In the genomic region with DNA sequence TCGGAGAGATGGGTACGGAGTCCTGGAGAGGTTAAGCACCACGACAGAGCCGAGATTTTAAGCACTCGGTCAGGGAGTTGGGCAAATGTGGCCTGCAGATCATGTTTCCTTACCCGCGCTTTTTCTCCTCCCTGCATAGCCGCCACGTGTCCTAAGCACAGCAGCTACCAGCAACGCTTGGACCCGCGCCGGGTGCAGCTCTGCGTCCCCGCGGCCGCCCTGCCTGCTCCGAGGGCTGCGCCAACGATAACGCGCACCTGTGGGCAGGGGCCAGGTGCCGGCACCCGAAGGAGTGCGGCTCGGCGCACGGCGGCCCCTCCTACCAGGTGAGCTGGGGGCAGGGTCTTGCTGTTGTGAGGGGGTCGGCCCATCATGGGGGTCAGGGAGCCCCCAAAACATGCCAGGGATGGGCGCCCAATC, we compare ENCODE assay signal across 9 cellular contexts. TPM values are rescaled to one million over a fixed set of nuclear protein-coding genes. Genes with fewer than 3 reads are reported as not detected.
DNase-seq lines count a peak whose midpoint lies in the region; ATAC-seq and TF ChIP-seq lines count a peak whose summit lies in the region.
"Had no signal": no experiment of that assay in that cellular context is flagged by ENCODE, and none has a peak within 500 bp of the region (broad histone marks: within the 10 kb centered on the region; RNA-seq: fewer than 3 reads in every experiment).

No MANE protein-coding gene starts in this region.

- no peak overlapping the region for H2AK5ac ChIP-seq in mesendoderm (ENCODE audit: low read length)

- no peak overlapping the region for H3K23ac ChIP-seq in mesendoderm (ENCODE audit: low read length)

- H4K20me1 ChIP-seq in mammary epithelial cell (ENCODE audit: insufficient read depth, low read length), result no peaks in the 10 kb centered on the region

- H3K18ac ChIP-seq in mesendoderm (ENCODE audit: low read length), result no peak overlapping the region

- no peak overlapping the region for H2BK5ac ChIP-seq in mesendoderm (ENCODE audit: low read length)

- peak overlapping the region; percentile 40 for H3K4ac ChIP-seq in mesendoderm (ENCODE audit: low read depth, low read length)

- in situ Hi-C loops in mammary epithelial cell (cut with MboI; ENCODE audit: low sequenced_read_pairs in 2 of 2), result no loop called here

- H2BK120ac ChIP-seq in mesendoderm (ENCODE audit: low read depth, low read length), result no peak overlapping the region

- no peak for TF ChIP-seq CTCF in mammary epithelial cell (conservative IDR thresholded peaks at IDR 0.05 in 1 of 2, IDR thresholded peaks at IDR 0.05 in 1 of 2; ENCODE audit: extremely low read depth in 1 of 2, insufficient read depth in 1 of 2, low read depth in 1 of 2, low read length in 2 of 2)

- peak; percentile 47 for DNase-seq in AG08396 (ENCODE audit: low spot score)
- no peak for DNase-seq in mammary epithelial cell
- DNase-seq in mesendoderm, result peak; percentile 79
- DNase-seq in SJCRH30, result no peak
- DNase-seq in NCI-H1436 treated with DMSO at 0.1 percent for 48 hours (lab: John Stamatoyannopoulos, UW), result no peak

- H3K27ac ChIP-seq in HUES6 (ENCODE audit: low read depth, low read length), result no peak overlapping the region
- H3K27ac ChIP-seq in mammary epithelial cell (ENCODE audit: insufficient read depth, low read depth, low read length), result no peak overlapping the region
- H3K27ac ChIP-seq in mesendoderm (ENCODE audit: low read depth, low read length), result no peak overlapping the region
- no peak overlapping the region for H3K27ac ChIP-seq in SJCRH30

- H3K36me3 ChIP-seq in HUES6 (ENCODE audit: control insufficient read depth, insufficient read depth, low read length), result no peaks in the 10 kb centered on the region
- no peaks in the 10 kb centered on the region for H3K36me3 ChIP-seq in mammary epithelial cell (ENCODE audit: insufficient read depth, low read length)
- H3K36me3 ChIP-seq in mesendoderm (ENCODE audit: control insufficient read depth, insufficient read depth, low read length), result no peaks in the 10 kb centered on the region
- H3K36me3 ChIP-seq in SJCRH30, result no peaks in the 10 kb centered on the region

- H3K27me3 ChIP-seq in HUES6 (ENCODE audit: control insufficient read depth, insufficient read depth, low read length) (no peaks in the 10 kb centered on the region), mammary epithelial cell (ENCODE audit: insufficient read depth, low read length) (no peaks in the 10 kb centered on the region), mesendoderm (ENCODE audit: insufficient read depth, low read length, poor library complexity) (no peaks in the 10 kb centered on the region), SJCRH30 (0 out of 2 replicates have a peak, but pooled peaks cover 2% of the 10 kb centered on the region)

- dilution Hi-C loops in mammary epithelial cell (cut with HindIII; ENCODE audit: low sequenced_read_pairs), result no loop called here

- ATAC-seq in GM21529 (IDR thresholded peaks at IDR 0.05; ENCODE audit: unreplicated experiment), result no peak
- no peak for ATAC-seq in HG02678 (IDR thresholded peaks at IDR 0.05; ENCODE audit: unreplicated experiment)

- H3K4me3 ChIP-seq in HUES6 (ENCODE audit: low read depth, low read length) (peak overlapping the region; percentile 43; the same call in 1 of the 2 replicates), mammary epithelial cell (replicated peaks in 1 of 3; ENCODE audit: insufficient read depth in 1 of 3, low read depth in 2 of 3, low read length in 3 of 3) (no peak overlapping the region), mesendoderm (ENCODE audit: low read length) (peak overlapping the region; percentile 13), SJCRH30 (no peak overlapping the region)

- peak overlapping the region; percentile 61 for H3K9ac ChIP-seq in HUES6 (ENCODE audit: low read length)
- no peak overlapping the region for H3K9ac ChIP-seq in mammary epithelial cell (ENCODE audit: insufficient read depth, low read length)
- peak overlapping the region; percentile 75 for H3K9ac ChIP-seq in mesendoderm (ENCODE audit: low read length)

- H3K56ac ChIP-seq in mesendoderm (ENCODE audit: low read length), result peak overlapping the region; percentile 95

- 9% methylated on average over 18 of the region's 31 CpGs for WGBS in mammary epithelial cell (ENCODE audit: low coverage, missing lambda C conversion rate)
- no CpG with 5 or more reads among the region's 31 CpGs for WGBS in mesendoderm (ENCODE audit: extremely low coverage, insufficient coverage, low lambda C conversion rate)

- H3K4me2 ChIP-seq in mammary epithelial cell (ENCODE audit: insufficient read depth, low read depth, low read length) (peak overlapping the region; percentile 51), mesendoderm (ENCODE audit: low read length) (peak overlapping the region; percentile 85)

- no peaks in the 10 kb centered on the region for H3K79me1 ChIP-seq in mesendoderm (ENCODE audit: low read length)

- BruUV-seq in mammary epithelial cell (replicated peaks; lab: Mats Ljungman, UMichigan), result no TSS peak

- no peaks in the 10 kb centered on the region for H3K79me2 ChIP-seq in mammary epithelial cell (ENCODE audit: insufficient read depth, low read length)
- no peaks in the 10 kb centered on the region for H3K79me2 ChIP-seq in mesendoderm (ENCODE audit: control insufficient read depth, insufficient read depth, low read length)

- H3K9me3 ChIP-seq in HUES6 (ENCODE audit: control insufficient read depth, insufficient read depth, low read depth, low read length), result no peaks in the 10 kb centered on the region
- H3K9me3 ChIP-seq in mammary epithelial cell (replicated peaks; ENCODE audit: insufficient read depth, low read length), result no peaks in the 10 kb centered on the region
- H3K9me3 ChIP-seq in SJCRH30 (replicated peaks), result no peaks in the 10 kb centered on the region

- H4K5ac ChIP-seq in mesendoderm (ENCODE audit: low read length), result peak overlapping the region; percentile 100

- intact Hi-C loops in mammary epithelial cell (cut with micrococcal nuclease), result loop anchor here (1.0 kb wide), 3 partner anchors 24 to 118 kb away; no protein-coding TSS in a partner anchor

- H2AFZ ChIP-seq in mammary epithelial cell (ENCODE audit: low read depth, low read length), result peak overlapping the region; percentile 90

- H3K4me1 ChIP-seq in HUES6 (ENCODE audit: control insufficient read depth, insufficient read depth, low read length) (peaks cover 24% of the 10 kb centered on the region), mammary epithelial cell (ENCODE audit: insufficient read depth, low read length) (peaks cover 24% of the 10 kb centered on the region), mesendoderm (ENCODE audit: control insufficient read depth, low read depth, low read length) (peaks cover 2% of the 10 kb centered on the region), SJCRH30 (peaks cover 9% of the 10 kb centered on the region; the same call in 1 of the 2 replicates)

- CTCF ChIA-PET in mammary epithelial cell (lab: Charles Lee; ENCODE audit: low non-redundant PET), result no interaction called here

- no peak overlapping the region for H2BK15ac ChIP-seq in mesendoderm (replicated peaks; ENCODE audit: low read depth)

- H4K8ac ChIP-seq in mesendoderm (ENCODE audit: low read depth, low read length), result no peak overlapping the region

RNA-seq across cellular contexts. Expression of gene FXYD3, which starts 24.8 kb away (rescaled TPM):
- 100 to 1,000 TPM; 344 to 808 TPM for total RNA-seq in mammary epithelial cell
- polyA plus RNA-seq in mammary epithelial cell, result 901 TPM
- polyA minus RNA-seq in mammary epithelial cell, result 137 TPM
- 0.10 TPM for polyA plus RNA-seq in mesendoderm (2013, experiment 1 of 2)
- 0.10 TPM for polyA plus RNA-seq in mesendoderm (2013, experiment 2 of 2)
- not detected in 2 replicates for total RNA-seq in SJCRH30 (2014; rRNA removed; shearing (Covaris generic))
- total RNA-seq: HT1080 had no signal

RNA-seq across cellular contexts. Expression of gene LGI4, which starts 44.1 kb away (rescaled TPM):
- under 1 TPM; 0.17 to 0.42 TPM for total RNA-seq in mammary epithelial cell
- polyA plus RNA-seq in mammary epithelial cell, result 0.16 TPM
- 0.21 TPM for polyA minus RNA-seq in mammary epithelial cell
- 0.34 TPM for polyA plus RNA-seq in mesendoderm (2013, experiment 1 of 2)
- polyA plus RNA-seq in mesendoderm (2013, experiment 2 of 2), result 0.49 TPM
- not detected in 2 replicates for total RNA-seq in SJCRH30 (2014; rRNA removed; shearing (Covaris generic))
- total RNA-seq: HT1080 had no signal

RNA-seq across cellular contexts. Expression of gene FXYD1, which starts 47.8 kb away (rescaled TPM):
- 1 to 10 TPM in 1 of 2 donors, not detected in 1; 1.9 TPM for total RNA-seq in mammary epithelial cell
- polyA plus RNA-seq in mammary epithelial cell, result 0.17 TPM
- not detected for polyA minus RNA-seq in mammary epithelial cell
- 3.2 TPM for polyA plus RNA-seq in mesendoderm (2013, experiment 1 of 2)
- polyA plus RNA-seq in mesendoderm (2013, experiment 2 of 2), result 3.1 TPM
- not detected in 2 replicates for total RNA-seq in SJCRH30 (2014; rRNA removed; shearing (Covaris generic))
- total RNA-seq: HT1080 had no signal

RNA-seq across cellular contexts. Expression of gene HPN, which starts 49.3 kb away (rescaled TPM):
- total RNA-seq in mammary epithelial cell, result 1 to 10 TPM in 1 of 2 donors, not detected in 1; 1.0 TPM
- polyA plus RNA-seq in mammary epithelial cell, result not detected
- polyA minus RNA-seq in mammary epithelial cell, result not detected
- polyA plus RNA-seq in mesendoderm (2013, experiment 1 of 2), result 2.0 TPM
- polyA plus RNA-seq in mesendoderm (2013, experiment 2 of 2), result 2.0 TPM
- not detected in 2 replicates for total RNA-seq in SJCRH30 (2014; rRNA removed; shearing (Covaris generic))
- total RNA-seq: HT1080 had no signal

RNA-seq across cellular contexts. Expression of gene FXYD7, which starts 52.2 kb away (rescaled TPM):
- total RNA-seq in mammary epithelial cell, result 1 to 10 TPM in 1 of 2 donors, not detected in 1; 1.1 TPM
- 0.67 TPM for polyA plus RNA-seq in mammary epithelial cell
- not detected for polyA minus RNA-seq in mammary epithelial cell
- polyA plus RNA-seq in mesendoderm (2013, experiment 1 of 2), result 3.8 TPM
- polyA plus RNA-seq in mesendoderm (2013, experiment 2 of 2), result 4.5 TPM
- total RNA-seq in SJCRH30 (2014; rRNA removed; shearing (Covaris generic)), result not detected in 2 replicates

Comparison
In these comparisons a context has a peak if more than half of its experiments do, and no peak if none do; other contexts are left out.
1. DNase-seq: peak in AG08396 (single experiment) and mesendoderm (single experiment); none in mammary epithelial cell (single experiment), SJCRH30 (0 of 2) and NCI-H1436 treated with DMSO at 0.1 percent for 48 hours (single experiment).
2. H3K4me3 ChIP-seq: peak in HUES6 (single experiment) and mesendoderm (single experiment); none in mammary epithelial cell (0 of 3) and SJCRH30 (single experiment).
3. RNA of gene FXYD3, which starts 24.8 kb away (total RNA-seq): 344 to 808 TPM in mammary epithelial cell; not detected in SJCRH30; every median in the first group is over 100 times any median in the second.